8 cellular contexts compared by ENCODE assay signal in the genomic region with DNA sequence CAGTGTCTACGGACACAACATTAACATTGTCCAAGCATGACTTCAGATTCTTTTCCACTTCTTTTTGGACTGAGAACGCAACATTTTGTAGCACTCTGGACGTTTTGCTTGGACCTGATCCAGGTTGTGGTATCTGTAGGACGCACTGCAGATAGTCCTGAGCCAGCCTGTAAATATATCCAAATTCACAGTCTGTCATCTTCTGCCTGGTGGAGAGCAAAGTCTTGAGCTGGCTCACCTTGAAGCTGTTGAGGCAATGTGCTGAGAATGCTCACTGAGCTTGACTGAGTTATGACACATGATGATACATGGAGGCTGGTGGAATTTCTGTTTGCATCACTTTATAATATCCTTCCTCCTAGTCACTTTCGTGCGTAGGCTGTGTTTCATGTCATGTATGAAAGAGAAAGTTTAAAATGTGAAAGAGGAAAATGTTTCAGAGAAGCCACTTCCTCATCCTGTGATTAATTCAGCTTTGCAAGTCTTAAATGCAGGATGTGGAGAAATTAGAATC. TPM values are rescaled to one million over a fixed set of nuclear protein-coding genes. Genes with fewer than 3 reads are reported as not detected.
DNase-seq lines count a peak whose midpoint lies in the region; ATAC-seq and TF ChIP-seq lines count a peak whose summit lies in the region.

A gene (minus strand): TSS at position 276 of the 514 bp plus-strand sequence. CDS start 77 bp downstream, at position 199.

- no peaks in the 10 kb centered on the region for H3K27me3 ChIP-seq in GM06990 (replicated peaks; ENCODE audit: control insufficient read depth, insufficient read depth, low read length)

- TF ChIP-seq CTCF in GM06990 (IDR thresholded peaks at IDR 0.05; ENCODE audit: insufficient read depth, low read length, poor library complexity, severe bottlenecking) (no peak), HEK293 (tag by site-specific recombination; IDR thresholded peaks at IDR 0.05) (no peak)

- no peaks in the 10 kb centered on the region for H3K27me3 Mint-ChIP-seq in activated T-cell treated with anti-CD3 and anti-CD28 coated beads, Interleukin-2, amount 50 U/mL, for 24 hours

- H3K9me3 Mint-ChIP-seq in activated T-cell treated with anti-CD3 and anti-CD28 coated beads, Interleukin-2, amount 50 U/mL, for 24 hours = peaks cover 5% of the 10 kb centered on the region

- H3K4me1 Mint-ChIP-seq in activated T-cell treated with anti-CD3 and anti-CD28 coated beads, Interleukin-2, amount 50 U/mL, for 24 hours (ENCODE audit: low read depth) = peaks cover 50% of the 10 kb centered on the region

- CTCF ChIA-PET in HEK293 (lab: Yijun Ruan, JAX) = no interaction called here

- H3K36me3 ChIP-seq in GM06990 (ENCODE audit: control insufficient read depth, insufficient read depth, low read length) = no peaks in the 10 kb centered on the region
- H3K36me3 ChIP-seq in HEK293 (ENCODE audit: control insufficient read depth in 2 of 2, insufficient read depth in 1 of 2, low read length in 2 of 2) = no peaks in the 10 kb centered on the region

- H3K36me3 Mint-ChIP-seq in activated T-cell treated with anti-CD3 and anti-CD28 coated beads, Interleukin-2, amount 50 U/mL, for 24 hours (ENCODE audit: low read depth) = peaks cover 38% of the 10 kb centered on the region

- 0 out of 2 replicates have a peak, but pooled peaks cover 2% of the 10 kb centered on the region for H3K4me1 ChIP-seq in HEK293 (ENCODE audit: control insufficient read depth, insufficient read depth, low read length)

- no peaks in the 10 kb centered on the region for H3K9me3 ChIP-seq in HEK293 (ENCODE audit: control insufficient read depth, insufficient read depth, low read depth, low read length)

- ATAC-seq in left ventricle myocardium superior = peak; percentile 55

- POLR2A ChIA-PET in HEK293 (lab: Yijun Ruan, JAX) = no interaction called here

- H3K27ac Mint-ChIP-seq in activated T-cell treated with anti-CD3 and anti-CD28 coated beads, Interleukin-2, amount 50 U/mL, for 24 hours = peak within 1 kb of the TSS; percentile 99

- intact Hi-C loops in left ventricle myocardium superior (cut with micrococcal nuclease) = no loop called here

- DNase-seq in GM06990 (ENCODE audit: extremely low read depth, insufficient read length) = peak; percentile 79
- peak; percentile 98 for DNase-seq in NOMO-1 treated with DMSO at 0.1 percent for 48 hours (lab: John Stamatoyannopoulos, UW; ENCODE audit: unreplicated experiment)
- DNase-seq in activated T-cell treated with anti-CD3 and anti-CD28 coated beads, Interleukin-2, amount 50 U/mL, for 24 hours = peak; percentile 69
- no peak for DNase-seq in left ventricle myocardium superior
- peak; percentile 42 for DNase-seq in stimulated activated CD8-positive, alpha-beta memory T cell treated with anti-CD3 and anti-CD28 coated beads, Interleukin-12 subunit alpha, Interleukin-12 subunit beta, amount 100 ng/mL, for 4 hours (ENCODE audit: low read depth)
- no peak for DNase-seq in NCI-H524 (lab: John Stamatoyannopoulos, UW)
- no peak for DNase-seq in HT-29 (ENCODE audit: low spot score)

- no peak within 1 kb of the TSS for H3K27ac ChIP-seq in HEK293 (ENCODE audit: extremely low read depth, low read depth, low read length)

- peak within 1 kb of the TSS; percentile 73 for H3K4me3 ChIP-seq in GM06990 (replicated peaks; ENCODE audit: low read depth, low read length)
- no peak within 1 kb of the TSS for H3K4me3 ChIP-seq in HEK293 (ENCODE audit: low read depth, low read length)

- H3K4me3 Mint-ChIP-seq in activated T-cell treated with anti-CD3 and anti-CD28 coated beads, Interleukin-2, amount 50 U/mL, for 24 hours = peak within 1 kb of the TSS; percentile 93

TF ChIP-seq in HEK293, 187 proteins besides CTCF, POLR2A, EP300 and RAD21:
- TF ChIP-seq, protein P1, sequence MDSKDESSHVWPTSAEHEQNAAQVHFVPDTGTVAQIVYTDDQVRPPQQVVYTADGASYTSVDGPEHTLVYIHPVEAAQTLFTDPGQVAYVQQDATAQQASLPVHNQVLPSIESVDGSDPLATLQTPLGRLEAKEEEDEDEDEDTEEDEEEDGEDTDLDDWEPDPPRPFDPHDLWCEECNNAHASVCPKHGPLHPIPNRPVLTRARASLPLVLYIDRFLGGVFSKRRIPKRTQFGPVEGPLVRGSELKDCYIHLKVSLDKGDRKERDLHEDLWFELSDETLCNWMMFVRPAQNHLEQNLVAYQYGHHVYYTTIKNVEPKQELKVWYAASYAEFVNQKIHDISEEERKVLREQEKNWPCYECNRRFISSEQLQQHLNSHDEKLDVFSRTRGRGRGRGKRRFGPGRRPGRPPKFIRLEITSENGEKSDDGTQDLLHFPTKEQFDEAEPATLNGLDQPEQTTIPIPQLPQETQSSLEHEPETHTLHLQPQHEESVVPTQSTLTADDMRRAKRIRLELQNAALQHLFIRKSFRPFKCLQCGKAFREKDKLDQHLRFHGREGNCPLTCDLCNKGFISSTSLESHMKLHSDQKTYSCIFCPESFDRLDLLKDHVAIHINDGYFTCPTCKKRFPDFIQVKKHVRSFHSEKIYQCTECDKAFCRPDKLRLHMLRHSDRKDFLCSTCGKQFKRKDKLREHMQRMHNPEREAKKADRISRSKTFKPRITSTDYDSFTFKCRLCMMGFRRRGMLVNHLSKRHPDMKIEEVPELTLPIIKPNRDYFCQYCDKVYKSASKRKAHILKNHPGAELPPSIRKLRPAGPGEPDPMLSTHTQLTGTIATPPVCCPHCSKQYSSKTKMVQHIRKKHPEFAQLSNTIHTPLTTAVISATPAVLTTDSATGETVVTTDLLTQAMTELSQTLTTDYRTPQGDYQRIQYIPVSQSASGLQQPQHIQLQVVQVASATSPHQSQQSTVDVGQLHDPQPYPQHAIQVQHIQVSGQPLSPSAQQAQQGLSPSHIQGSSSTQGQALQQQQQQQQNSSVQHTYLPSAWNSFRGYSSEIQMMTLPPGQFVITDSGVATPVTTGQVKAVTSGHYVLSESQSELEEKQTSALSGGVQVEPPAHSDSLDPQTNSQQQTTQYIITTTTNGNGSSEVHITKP (tag by site-specific recombination; IDR thresholded peaks at IDR 0.05) = 0 out of 2 replicates have a peak, but pooled peaks have one; percentile 18
- TF ChIP-seq ZNF404 (tag by site-specific recombination; IDR thresholded peaks at IDR 0.05) = no peak
- TF ChIP-seq ZNF335 (tag by site-specific recombination; conservative IDR thresholded peaks at IDR 0.05) = peak; percentile 33; the same call in 1 of the 2 replicates

RNA-seq across cellular contexts. Expression of the gene that starts here (rescaled TPM):
- total RNA-seq in left ventricle myocardium superior = 0.55 TPM
- total RNA-seq in HT-29 (2014; rRNA removed; shearing (Covaris generic)) = 0.31 TPM in 1 of 2 replicates, not detected in the other

Comparison
In these comparisons a context has a peak if more than half of its experiments do, and no peak if none do; other contexts are left out.
1. Peak in ATAC-seq in left ventricle myocardium superior; RNA of the gene not detected or under 1 TPM.
2. DNase-seq: peak in GM06990 (single experiment), NOMO-1 treated with DMSO at 0.1 percent for 48 hours (single experiment), activated T-cell treated with anti-CD3 and anti-CD28 coated beads, Interleukin-2, amount 50 U/mL, for 24 hours (single experiment) and stimulated activated CD8-positive, alpha-beta memory T cell treated with anti-CD3 and anti-CD28 coated beads, Interleukin-12 subunit alpha, Interleukin-12 subunit beta, amount 100 ng/mL, for 4 hours (single experiment); none in left ventricle myocardium superior (single experiment), NCI-H524 (0 of 2) and HT-29 (single experiment).